ENCODE assay signal across 1 cellular context in genomic region chr1:32333251-32333963, GRCh38.
TF ChIP-seq lines count a peak whose summit lies in the region.

No MANE protein-coding gene starts in this region.

TF ChIP-seq in endothelial cell of umbilical vein, 7 proteins besides CTCF, POLR2A, EP300 and RAD21:
- TF ChIP-seq FOS (IDR thresholded peaks at IDR 0.05; ENCODE audit: borderline replicate concordance, insufficient read depth, low read length): no peak
- TF ChIP-seq EZH2 (IDR thresholded peaks at IDR 0.05; ENCODE audit: borderline replicate concordance, low read depth, low read length, severe bottlenecking): no peak
- no peak for TF ChIP-seq JUN (IDR thresholded peaks at IDR 0.05; ENCODE audit: borderline replicate concordance, insufficient read depth, insufficient read length, low read depth)
- no peak for TF ChIP-seq POLR2AphosphoS5 (IDR thresholded peaks at IDR 0.05; ENCODE audit: insufficient read depth, low read depth, low read length)
- TF ChIP-seq MAX (IDR thresholded peaks at IDR 0.05; ENCODE audit: insufficient read depth, insufficient read length): no peak
